24 cellular contexts compared by ENCODE assay signal in genomic region chr21:43808367-43808766, GRCh38.
"Had no signal": no experiment of that assay in that cellular context is flagged by ENCODE, and none has a peak within 500 bp of the region (broad histone marks: within the 10 kb centered on the region; RNA-seq: fewer than 3 reads in every experiment).

No MANE protein-coding gene starts in this region.

- H3K27me3 ChIP-seq: foreskin keratinocyte, pancreas, right atrium auricular region, thyroid gland had no signal

- H3K27ac Mint-ChIP-seq: activated CD4-positive, alpha-beta T cell treated with anti-CD3 and anti-CD28 coated beads, Interleukin-2, amount 10 ng/mL, durations not matched to agents 7 days and 5 days; activated CD8-positive, alpha-beta memory T cell treated with anti-CD3 and anti-CD28 coated beads, Interleukin-2, amount 10 ng/mL, durations not matched to agents 7 days and 5 days; activated CD8-positive, alpha-beta T cell treated with anti-CD3 and anti-CD28 coated beads for 36 hours; activated naive CD8-positive, alpha-beta T cell treated with anti-CD3 and anti-CD28 coated beads, Interleukin-2, amount 10 ng/mL, durations not matched to agents 7 days and 5 days; natural killer cell; stimulated activated naive CD8-positive, alpha-beta T cell treated with anti-CD3 and anti-CD28 coated beads, Interleukin-15, Interleukin-2, amounts not matched to agents 100 ng/mL and 50 ng/mL, for 24 hours; T-cell; T-helper 2 cell treated with Interferon-gamma antibody and Interleukin-4, amounts not matched to agents 5 μg/mL and 100 μg/mL, for 36 hours had no signal

- H3K27ac ChIP-seq: foreskin keratinocyte, pancreas, psoas muscle, right atrium auricular region, thyroid gland, WERI-Rb-1 had no signal

- FAIRE-seq: pancreas had no signal

- ATAC-seq: activated CD8-positive, alpha-beta memory T cell treated with anti-CD3 and anti-CD28 coated beads, Interleukin-2, amount 10 ng/mL, durations not matched to agents 7 days and 5 days; activated CD8-positive, alpha-beta T cell treated with anti-CD3 and anti-CD28 coated beads for 36 hours; left ventricle myocardium superior; natural killer cell; pancreas; psoas muscle; T-cell had no signal

- H3K4me3 ChIP-seq: pancreas, psoas muscle, right atrium auricular region, thyroid gland had no signal

- H3K36me3 Mint-ChIP-seq: activated CD8-positive, alpha-beta memory T cell treated with anti-CD3 and anti-CD28 coated beads, Interleukin-2, amount 10 ng/mL, durations not matched to agents 7 days and 5 days; activated naive CD8-positive, alpha-beta T cell treated with anti-CD3 and anti-CD28 coated beads, Interleukin-2, amount 10 ng/mL, durations not matched to agents 7 days and 5 days; natural killer cell had no signal

- H3K36me3 ChIP-seq: pancreas had no signal

- DNase-seq: activated CD4-positive, alpha-beta T cell treated with anti-CD3 and anti-CD28 coated beads, Interleukin-2, amount 10 ng/mL, durations not matched to agents 7 days and 5 days; activated CD4-positive, CD25-positive, alpha-beta regulatory T cell treated with anti-CD3 and anti-CD28 coated beads, Interleukin-2, amount 50 U/mL, for 72 hours; activated CD8-positive, alpha-beta memory T cell treated with anti-CD3 and anti-CD28 coated beads, Interleukin-2, amount 10 ng/mL, durations not matched to agents 7 days and 5 days; activated CD8-positive, alpha-beta T cell treated with anti-CD3 and anti-CD28 coated beads for 36 hours; activated naive CD4-positive, alpha-beta T cell treated with Interleukin-2 at 50 U/mL for 16 hours; activated naive CD8-positive, alpha-beta T cell treated with anti-CD3 and anti-CD28 coated beads, Interleukin-2, amount 10 ng/mL, durations not matched to agents 7 days and 5 days; activated T-cell treated with anti-CD3 and anti-CD28 coated beads for 4 hours; amygdala; effector memory CD4-positive, alpha-beta T cell; foreskin keratinocyte; left ventricle myocardium superior; midbrain; natural killer cell; psoas muscle; stimulated activated CD4-positive, alpha-beta T cell treated with anti-CD3 and anti-CD28 coated beads, Interleukin-12 subunit alpha, Interleukin-12 subunit beta, amount 100 ng/mL, for 4 hours; stimulated activated CD4-positive, alpha-beta T cell treated with anti-CD3 and anti-CD28 coated beads, Interleukin-4, amount 100 ng/mL, for 4 hours; substantia nigra; T-cell; thyroid gland; WERI-Rb-1 had no signal

- H3K4me1 ChIP-seq: pancreas had no signal

- H3K9me3 ChIP-seq: pancreas, psoas muscle, right atrium auricular region, thyroid gland had no signal

- H3K4me3 Mint-ChIP-seq: activated CD4-positive, alpha-beta T cell treated with anti-CD3 and anti-CD28 coated beads, Interleukin-2, amount 10 ng/mL, durations not matched to agents 7 days and 5 days; activated CD8-positive, alpha-beta memory T cell treated with anti-CD3 and anti-CD28 coated beads, Interleukin-2, amount 10 ng/mL, durations not matched to agents 7 days and 5 days; activated CD8-positive, alpha-beta T cell treated with anti-CD3 and anti-CD28 coated beads for 36 hours; activated naive CD8-positive, alpha-beta T cell treated with anti-CD3 and anti-CD28 coated beads, Interleukin-2, amount 10 ng/mL, durations not matched to agents 7 days and 5 days; natural killer cell; stimulated activated naive CD8-positive, alpha-beta T cell treated with anti-CD3 and anti-CD28 coated beads, Interleukin-15, Interleukin-2, amounts not matched to agents 100 ng/mL and 50 ng/mL, for 24 hours; T-cell; T-helper 2 cell treated with Interferon-gamma antibody and Interleukin-4, amounts not matched to agents 5 μg/mL and 100 μg/mL, for 36 hours had no signal

- H3K9me3 Mint-ChIP-seq: activated CD4-positive, alpha-beta T cell treated with anti-CD3 and anti-CD28 coated beads, Interleukin-2, amount 10 ng/mL, durations not matched to agents 7 days and 5 days; activated CD8-positive, alpha-beta T cell treated with anti-CD3 and anti-CD28 coated beads for 36 hours; activated naive CD8-positive, alpha-beta T cell treated with anti-CD3 and anti-CD28 coated beads, Interleukin-2, amount 10 ng/mL, durations not matched to agents 7 days and 5 days; natural killer cell; stimulated activated naive CD8-positive, alpha-beta T cell treated with anti-CD3 and anti-CD28 coated beads, Interleukin-15, Interleukin-2, amounts not matched to agents 100 ng/mL and 50 ng/mL, for 24 hours; T-cell; T-helper 2 cell treated with Interferon-gamma antibody and Interleukin-4, amounts not matched to agents 5 μg/mL and 100 μg/mL, for 36 hours had no signal

- H3K27me3 Mint-ChIP-seq: activated CD4-positive, alpha-beta T cell treated with anti-CD3 and anti-CD28 coated beads, Interleukin-2, amount 10 ng/mL, durations not matched to agents 7 days and 5 days; activated CD8-positive, alpha-beta memory T cell treated with anti-CD3 and anti-CD28 coated beads, Interleukin-2, amount 10 ng/mL, durations not matched to agents 7 days and 5 days; activated CD8-positive, alpha-beta T cell treated with anti-CD3 and anti-CD28 coated beads for 36 hours; activated naive CD8-positive, alpha-beta T cell treated with anti-CD3 and anti-CD28 coated beads, Interleukin-2, amount 10 ng/mL, durations not matched to agents 7 days and 5 days; stimulated activated naive CD8-positive, alpha-beta T cell treated with anti-CD3 and anti-CD28 coated beads, Interleukin-15, Interleukin-2, amounts not matched to agents 100 ng/mL and 50 ng/mL, for 24 hours; T-cell had no signal
